In genomic region chr3:128228366-128228910, GRCh38 we compare ENCODE assay signal across 26 cellular contexts.
"Had no signal": no experiment of that assay in that cellular context is flagged by ENCODE, and none has a peak within 500 bp of the region (broad histone marks: within the 10 kb centered on the region; RNA-seq: fewer than 3 reads in every experiment).

No MANE protein-coding gene starts in this region.

- H3K4me3 Mint-ChIP-seq: activated CD4-positive, alpha-beta memory T cell treated with anti-CD3 and anti-CD28 coated beads for 36 hours; activated CD4-positive, alpha-beta T cell treated with anti-CD3 and anti-CD28 coated beads, Interleukin-2, amount 10 ng/mL, durations not matched to agents 7 days and 5 days; activated naive CD8-positive, alpha-beta T cell treated with anti-CD3 and anti-CD28 coated beads, Interleukin-2, amount 50 U/mL, for 24 hours; central memory CD8-positive, alpha-beta T cell; T-helper 1 cell treated with Interleukin-12 subunit alpha and Interleukin-12 subunit beta and Interleukin-4 antibody, amounts not matched to agents 30 μg/mL and 1 μg/mL, for 36 hours had no signal

- H3K9me3 ChIP-seq: ascending aorta, body of pancreas, SJSA1 had no signal

- H3K27ac Mint-ChIP-seq: activated CD4-positive, alpha-beta memory T cell treated with anti-CD3 and anti-CD28 coated beads for 36 hours; activated CD4-positive, alpha-beta T cell treated with anti-CD3 and anti-CD28 coated beads, Interleukin-2, amount 10 ng/mL, durations not matched to agents 7 days and 5 days; activated naive CD8-positive, alpha-beta T cell treated with anti-CD3 and anti-CD28 coated beads, Interleukin-2, amount 50 U/mL, for 24 hours; T-helper 1 cell treated with Interleukin-12 subunit alpha and Interleukin-12 subunit beta and Interleukin-4 antibody, amounts not matched to agents 30 μg/mL and 1 μg/mL, for 36 hours had no signal

- H3K27me3 ChIP-seq: ascending aorta, body of pancreas, MG63, Peyer's patch, SJSA1 had no signal

- H3K27ac ChIP-seq: body of pancreas, Peyer's patch, SJSA1 had no signal

- H3K36me3 Mint-ChIP-seq: activated CD4-positive, alpha-beta memory T cell treated with anti-CD3 and anti-CD28 coated beads for 36 hours had no signal

- H3K36me3 ChIP-seq: ascending aorta, MG63, Peyer's patch, SJSA1 had no signal

- H3K4me3 ChIP-seq: ascending aorta, body of pancreas, MG63, Peyer's patch, SJSA1 had no signal

- H3K4me1 Mint-ChIP-seq: activated CD4-positive, alpha-beta T cell treated with anti-CD3 and anti-CD28 coated beads, Interleukin-2, amount 10 ng/mL, durations not matched to agents 7 days and 5 days; activated naive CD8-positive, alpha-beta T cell treated with anti-CD3 and anti-CD28 coated beads, Interleukin-2, amount 50 U/mL, for 24 hours had no signal

- ATAC-seq: activated naive CD4-positive, alpha-beta T cell treated with anti-CD3 and anti-CD28 coated beads, Interleukin-2, amount 50 U/mL, for 72 hours; activated naive CD8-positive, alpha-beta T cell treated with anti-CD3 and anti-CD28 coated beads, Interleukin-2, amount 50 U/mL, for 24 hours; body of pancreas; SK-N-SH treated with all-trans-retinoic acid at 6 μM for 48 hours had no signal

- H3K27me3 Mint-ChIP-seq: activated CD4-positive, alpha-beta memory T cell treated with anti-CD3 and anti-CD28 coated beads for 36 hours; activated CD4-positive, alpha-beta T cell treated with anti-CD3 and anti-CD28 coated beads, Interleukin-2, amount 10 ng/mL, durations not matched to agents 7 days and 5 days; activated naive CD8-positive, alpha-beta T cell treated with anti-CD3 and anti-CD28 coated beads, Interleukin-2, amount 50 U/mL, for 24 hours; central memory CD8-positive, alpha-beta T cell had no signal

- DNase-seq: activated CD4-positive, alpha-beta memory T cell treated with anti-CD3 and anti-CD28 coated beads for 36 hours; activated CD4-positive, alpha-beta T cell treated with anti-CD3 and anti-CD28 coated beads, Interleukin-2, amount 10 ng/mL, durations not matched to agents 7 days and 5 days; activated CD4-positive, CD25-positive, alpha-beta regulatory T cell; activated CD8-positive, alpha-beta memory T cell treated with anti-CD3 and anti-CD28 coated beads for 24 hours; activated effector memory CD4-positive, alpha-beta T cell treated with Interleukin-2 at 50 U/mL for 16 hours; activated naive CD4-positive, alpha-beta T cell treated with Interleukin-2 at 50 U/mL for 16 hours; activated naive CD8-positive, alpha-beta T cell treated with anti-CD3 and anti-CD28 coated beads, Interleukin-2, amount 50 U/mL, for 24 hours; amniotic stem cell; body of pancreas; MG63; MV-4-11; NCI-H1092 treated with DMSO at 0.1 percent for 48 hours; NCI-H1417 treated with DMSO at 0.1 percent for 48 hours; NCI-H1694 treated with DMSO at 0.1 percent for 48 hours; NCI-H2029 treated with DMSO at 0.1 percent for 48 hours; NCI-H524; Peyer's patch; SHP77; SW 1271; T-helper 9 cell had no signal

- H3K4me1 ChIP-seq: body of pancreas, Peyer's patch had no signal

- H3K9me3 Mint-ChIP-seq: activated naive CD8-positive, alpha-beta T cell treated with anti-CD3 and anti-CD28 coated beads, Interleukin-2, amount 50 U/mL, for 24 hours; central memory CD8-positive, alpha-beta T cell had no signal
